Comparison of ENCODE assay signal across 1 cellular context in genomic region chr7:96709381-96710228, GRCh38.
TF ChIP-seq lines count a peak whose summit lies in the region.

Gene SEM1, minus strand, starts transcription at chr7:96709846. Its CDS starts 83 bp downstream, at chr7:96709763.

TF ChIP-seq in HepG2, 621 proteins besides CTCF, POLR2A, EP300 and RAD21 (continued from another document and continues in another):
- TF ChIP-seq ZBTB2 (CRISPR knock-in tag; IDR thresholded peaks at IDR 0.05; ENCODE audit: low read depth) (0 out of 2 replicates have a peak, but pooled peaks have one; percentile 33), ARID3A (IDR thresholded peaks at IDR 0.05; ENCODE audit: low read depth, low read length) (no peak), FOSL2 (CRISPR knock-in tag; IDR thresholded peaks at IDR 0.05) (peak; percentile 45; the same call in 1 of the 2 replicates), ZBTB10 (CRISPR knock-in tag; IDR thresholded peaks at IDR 0.05; ENCODE audit: borderline replicate concordance) (no peak), ZNF567 (CRISPR knock-in tag; IDR thresholded peaks at IDR 0.05; ENCODE audit: borderline replicate concordance) (no peak), ZNF33B (CRISPR knock-in tag; IDR thresholded peaks at IDR 0.05) (0 out of 2 replicates have a peak, but pooled peaks have one; percentile 24), ZNF292 (CRISPR knock-in tag; IDR thresholded peaks at IDR 0.05; ENCODE audit: borderline replicate concordance, low read depth) (0 out of 2 replicates have a peak, but pooled peaks have one; percentile 40), ZNF275 (CRISPR knock-in tag; IDR thresholded peaks at IDR 0.05; ENCODE audit: borderline replicate concordance) (peak; percentile 60; the same call in 1 of the 2 replicates), FOXM1 (CRISPR knock-in tag; IDR thresholded peaks at IDR 0.05) (no peak), ZNF761 (CRISPR knock-in tag; conservative IDR thresholded peaks at IDR 0.05) (no peak), BATF2 (CRISPR knock-in tag; IDR thresholded peaks at IDR 0.05) (no peak), ZNF710 (CRISPR knock-in tag; IDR thresholded peaks at IDR 0.05; ENCODE audit: borderline replicate concordance) (peak; percentile 31; the same call in 1 of the 2 replicates), TFE3 (CRISPR knock-in tag; IDR thresholded peaks at IDR 0.05) (peak; percentile 48; the same call in 1 of the 2 replicates), KDM1A (CRISPR knock-in tag; IDR thresholded peaks at IDR 0.05) (no peak), ZBTB49 (CRISPR knock-in tag; IDR thresholded peaks at IDR 0.05; ENCODE audit: borderline replicate concordance) (no peak), ATF5 (CRISPR knock-in tag; IDR thresholded peaks at IDR 0.05; ENCODE audit: low read depth) (no peak), ZBTB8A (CRISPR knock-in tag; IDR thresholded peaks at IDR 0.05; ENCODE audit: borderline replicate concordance, low read depth) (no peak), HINFP (CRISPR knock-in tag; IDR thresholded peaks at IDR 0.05; ENCODE audit: low read depth) (no peak), IRF1 (CRISPR knock-in tag; IDR thresholded peaks at IDR 0.05; ENCODE audit: low read depth) (no peak), NR1H2 (CRISPR knock-in tag; IDR thresholded peaks at IDR 0.05; ENCODE audit: borderline replicate concordance, low read depth) (no peak), ZNF816 (CRISPR knock-in tag; IDR thresholded peaks at IDR 0.05; ENCODE audit: borderline replicate concordance) (0 out of 2 replicates have a peak, but pooled peaks have one; percentile 49), GMEB2 (CRISPR knock-in tag; IDR thresholded peaks at IDR 0.05; ENCODE audit: low read depth) (peak; percentile 88), ZNF780A (CRISPR knock-in tag; IDR thresholded peaks at IDR 0.05) (no peak), SSRP1 (CRISPR knock-in tag; IDR thresholded peaks at IDR 0.05) (no peak), TRIM24 (CRISPR knock-in tag; IDR thresholded peaks at IDR 0.05) (no peak), ZNF124 (CRISPR knock-in tag; IDR thresholded peaks at IDR 0.05) (0 out of 2 replicates have a peak, but pooled peaks have one; percentile 51), SYNCRIP (IDR thresholded peaks at IDR 0.05; ENCODE audit: insufficient read depth, low read depth, low read length) (no peak), PLRG1 (conservative IDR thresholded peaks at IDR 0.05) (no peak), ZSCAN22 (CRISPR knock-in tag; IDR thresholded peaks at IDR 0.05) (no peak), HNRNPH1 (optimal IDR thresholded peaks at IDR 0.05; ENCODE audit: low read depth, low read length) (no peak), PHF8 (CRISPR knock-in tag; IDR thresholded peaks at IDR 0.05) (peak; percentile 94), DDIT3 (CRISPR knock-in tag; IDR thresholded peaks at IDR 0.05) (no peak), MZF1 (CRISPR knock-in tag; IDR thresholded peaks at IDR 0.05; ENCODE audit: borderline replicate concordance) (no peak), GTF2F1 (IDR thresholded peaks at IDR 0.05; ENCODE audit: low read length) (no peak), RFX1 (IDR thresholded peaks at IDR 0.05) (no peak), U2AF2 (IDR thresholded peaks at IDR 0.05; ENCODE audit: low read depth, low read length) (no peak), ZNF317 (CRISPR knock-in tag; IDR thresholded peaks at IDR 0.05) (peak; percentile 89), PPARG (CRISPR knock-in tag; conservative IDR thresholded peaks at IDR 0.05) (no peak), SRF (IDR thresholded peaks at IDR 0.05; ENCODE audit: low read depth, low read length) (no peak)
